ENCODE assay signal across 1 cellular context in the genomic region with DNA sequence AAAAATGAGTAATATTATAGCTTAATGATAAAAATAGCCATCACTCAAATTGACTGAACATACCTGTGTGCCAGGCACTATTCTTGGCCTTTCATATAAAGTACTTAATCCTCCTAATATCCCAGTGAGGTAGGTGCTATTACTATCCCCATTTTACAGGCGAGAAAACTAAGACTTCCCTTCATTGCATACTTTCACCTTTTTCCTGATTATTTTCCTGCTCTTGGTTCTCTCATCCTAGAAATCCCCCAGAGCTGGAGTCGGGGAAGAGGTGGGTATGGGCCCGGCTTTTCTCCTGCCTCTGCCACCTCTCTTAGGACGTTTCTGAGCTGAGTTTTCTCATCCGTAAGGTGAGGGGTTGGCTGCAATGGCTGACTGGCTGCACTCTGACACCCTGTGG.
TF ChIP-seq lines count a peak whose summit lies in the region.

No MANE protein-coding gene starts in this region.

TF ChIP-seq in K562, 482 proteins besides CTCF, POLR2A, EP300 and RAD21:
- peak; percentile 71 for TF ChIP-seq RBM25 (IDR thresholded peaks at IDR 0.05; ENCODE audit: low read depth, low read length, severe bottlenecking)
- TF ChIP-seq, protein P1, sequence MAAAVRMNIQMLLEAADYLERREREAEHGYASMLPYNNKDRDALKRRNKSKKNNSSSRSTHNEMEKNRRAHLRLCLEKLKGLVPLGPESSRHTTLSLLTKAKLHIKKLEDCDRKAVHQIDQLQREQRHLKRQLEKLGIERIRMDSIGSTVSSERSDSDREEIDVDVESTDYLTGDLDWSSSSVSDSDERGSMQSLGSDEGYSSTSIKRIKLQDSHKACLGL (CRISPR knock-in tag; IDR thresholded peaks at IDR 0.05; ENCODE audit: borderline replicate concordance, poor library complexity, severe bottlenecking), result no peak
